16 cellular contexts compared by ENCODE assay signal in genomic region chr18:48838166-48838775, GRCh38.
A peak's percentile ranks its signal among the peaks of the same experiment; 100 is the strongest.
DNase-seq lines count a peak whose midpoint lies in the region; ATAC-seq and TF ChIP-seq lines count a peak whose summit lies in the region.
"Had no signal": no experiment of that assay in that cellular context is flagged by ENCODE, and none has a peak within 500 bp of the region (broad histone marks: within the 10 kb centered on the region; RNA-seq: fewer than 3 reads in every experiment).

No MANE protein-coding gene starts in this region.

- no peak overlapping the region for H3K9ac ChIP-seq in Karpas-422 (ENCODE audit: low read length)

- H3K27me3 Mint-ChIP-seq in CD14-positive monocyte (ENCODE audit: low read depth in 3 of 3) (peaks cover 0 to 9% (median 5%) of the 10 kb centered on the region in 3 donors), chondrocyte (ENCODE audit: low read depth) (no peaks in the 10 kb centered on the region)
- no peaks in the 10 kb centered on the region for H3K27me3 Mint-ChIP-seq in natural killer cell treated with Interleukin-12 subunit alpha and Interleukin-12 subunit beta and Interleukin-15 and Interleukin-18, amount 100 ng/mL, for 72 hours
- H3K27me3 Mint-ChIP-seq: memory B cell had no signal

- H3K36me3 Mint-ChIP-seq in CD14-positive monocyte (peaks cover 8 to 9% of the 10 kb centered on the region in 2 donors), chondrocyte (ENCODE audit: low read depth) (peaks cover 2% of the 10 kb centered on the region)
- no peaks in the 10 kb centered on the region for H3K36me3 Mint-ChIP-seq in natural killer cell treated with Interleukin-12 subunit alpha and Interleukin-12 subunit beta and Interleukin-15 and Interleukin-18, amount 100 ng/mL, for 72 hours
- H3K36me3 Mint-ChIP-seq: memory B cell had no signal

- H3K9me3 Mint-ChIP-seq in CD14-positive monocyte = no peaks in the 10 kb centered on the region
- H3K9me3 Mint-ChIP-seq in chondrocyte (ENCODE audit: low read depth) = no peaks in the 10 kb centered on the region
- H3K9me3 Mint-ChIP-seq in natural killer cell treated with Interleukin-12 subunit alpha and Interleukin-12 subunit beta and Interleukin-15 and Interleukin-18, amount 100 ng/mL, for 72 hours = no peaks in the 10 kb centered on the region
- H3K9me3 Mint-ChIP-seq: memory B cell had no signal

- H3K27me3 ChIP-seq in Karpas-422 (ENCODE audit: low read length) = no peaks in the 10 kb centered on the region; the same call in 1 of the 2 replicates
- H3K27me3 ChIP-seq: Peyer's patch had no signal

- TF ChIP-seq CTCF in CD14-positive monocyte (IDR thresholded peaks at IDR 0.05) = no peak
- TF ChIP-seq CTCF in chondrocyte (IDR thresholded peaks at IDR 0.05) = no peak

- no peak overlapping the region for H3K27ac ChIP-seq in Karpas-422 (ENCODE audit: low read length)
- H3K27ac ChIP-seq: C4-2B had no signal

- H3K4me1 Mint-ChIP-seq in CD14-positive monocyte = peaks cover 68% of the 10 kb centered on the region
- H3K4me1 Mint-ChIP-seq in chondrocyte (ENCODE audit: low read depth) = peaks cover 86% of the 10 kb centered on the region
- peaks cover 80 to 82% of the 10 kb centered on the region in 2 donors for H3K4me1 Mint-ChIP-seq in natural killer cell treated with Interleukin-12 subunit alpha and Interleukin-12 subunit beta and Interleukin-15 and Interleukin-18, amount 100 ng/mL, for 72 hours (ENCODE audit: low read depth in 2 of 2)

- intact Hi-C loops in CD14-positive monocyte (cut with micrococcal nuclease) = loop anchor here in 1 of 2 donors (10.0 kb wide), 1 partner anchor 53 kb away; no protein-coding TSS in a partner anchor

- H4K20me1 ChIP-seq in Karpas-422 (ENCODE audit: insufficient read depth, low read depth, low read length) = peaks cover 12% of the 10 kb centered on the region; the same call in 1 of the 2 replicates

- no peaks in the 10 kb centered on the region for H3K79me2 ChIP-seq in Karpas-422 (ENCODE audit: low read length)

- peak overlapping the region in 1 of 7 donors; percentile 45 for H3K27ac Mint-ChIP-seq in CD14-positive monocyte
- H3K27ac Mint-ChIP-seq in chondrocyte (ENCODE audit: unreplicated experiment) = peak overlapping the region; percentile 97
- H3K27ac Mint-ChIP-seq in natural killer cell treated with Interleukin-12 subunit alpha and Interleukin-12 subunit beta and Interleukin-15 and Interleukin-18, amount 100 ng/mL, for 72 hours = peak overlapping the region; percentile 99 to 100

- H3K4me3 ChIP-seq in Karpas-422 (ENCODE audit: low read length) = no peak overlapping the region
- H3K4me3 ChIP-seq: Peyer's patch had no signal

- H3K4me2 ChIP-seq in Karpas-422 (ENCODE audit: low read depth, low read length, poor library complexity, severe bottlenecking) = peak overlapping the region; percentile 32

- no peaks in the 10 kb centered on the region for H3K9me3 ChIP-seq in Karpas-422 (ENCODE audit: low read length)
- H3K9me3 ChIP-seq: Peyer's patch had no signal

- H2AFZ ChIP-seq in Karpas-422 (ENCODE audit: low read length) = no peak overlapping the region

- H3K4me1 ChIP-seq in Karpas-422 (ENCODE audit: low read length) = peaks cover 39% of the 10 kb centered on the region

- H3K9me2 ChIP-seq in Karpas-422 (replicated peaks; ENCODE audit: insufficient read depth, low read length) = no peaks in the 10 kb centered on the region

- no peak for ATAC-seq in natural killer cell treated with Interleukin-12 subunit alpha and Interleukin-12 subunit beta and Interleukin-15 and Interleukin-18, amount 100 ng/mL, for 72 hours
- ATAC-seq in GM18873 (IDR thresholded peaks at IDR 0.05; ENCODE audit: low FRiP score, unreplicated experiment) = no peak
- ATAC-seq in HG02763 (IDR thresholded peaks at IDR 0.05; ENCODE audit: unreplicated experiment) = no peak
- ATAC-seq: stimulated activated naive CD8-positive, alpha-beta T cell treated with anti-CD3 and anti-CD28 coated beads, Interleukin-15, Interleukin-2, amounts not matched to agents 100 U/mL and 50 U/mL, for 24 hours had no signal

- DNase-seq in CD14-positive monocyte (ENCODE audit: low spot score) (peak; percentile 20), Karpas-422 (peak; percentile 76), chondrocyte (ENCODE audit: low spot score) (peak; percentile 54), DMS79 treated with DMSO at 0.1 percent for 48 hours (lab: John Stamatoyannopoulos, UW) (no peak), amygdala (lab: John Stamatoyannopoulos, UW) (no peak)
- no peak for DNase-seq in natural killer cell treated with Interleukin-12 subunit alpha and Interleukin-12 subunit beta and Interleukin-15 and Interleukin-18, amount 100 ng/mL, for 72 hours (ENCODE audit: low spot score)
- DNase-seq: GDM1; hippocampal formation; NCI-H1105 treated with DMSO at 0.1 percent for 48 hours; stimulated activated CD4-positive, alpha-beta T cell treated with anti-CD3 and anti-CD28 coated beads, Interleukin-4, amount 100 ng/mL, for 1 hour had no signal

- H3K36me3 ChIP-seq in Karpas-422 (ENCODE audit: insufficient read depth, low read length) = no peaks in the 10 kb centered on the region
- H3K36me3 ChIP-seq: Peyer's patch had no signal

- H3K4me3 Mint-ChIP-seq in CD14-positive monocyte (no peak overlapping the region), chondrocyte (ENCODE audit: unreplicated experiment) (no peak overlapping the region)
- H3K4me3 Mint-ChIP-seq in natural killer cell treated with Interleukin-12 subunit alpha and Interleukin-12 subunit beta and Interleukin-15 and Interleukin-18, amount 100 ng/mL, for 72 hours = peak overlapping the region; percentile 83
- H3K4me3 Mint-ChIP-seq: memory B cell had no signal

Comparison
In these comparisons a context has a peak if more than half of its experiments do, and no peak if none do; other contexts are left out.
1. DNase-seq: peak in CD14-positive monocyte (single experiment), Karpas-422 (single experiment) and chondrocyte (single experiment); none in natural killer cell treated with Interleukin-12 subunit alpha and Interleukin-12 subunit beta and Interleukin-15 and Interleukin-18, amount 100 ng/mL, for 72 hours (single experiment), DMS79 treated with DMSO at 0.1 percent for 48 hours (single experiment) and amygdala (0 of 56).